ENCODE assay signal across 35 cellular contexts in genomic region chr19:35470128-35470527, GRCh38. TPM values are rescaled to one million over a fixed set of nuclear protein-coding genes. Genes with fewer than 3 reads are reported as not detected.
"Had no signal": no experiment of that assay in that cellular context is flagged by ENCODE, and none has a peak within 500 bp of the region (broad histone marks: within the 10 kb centered on the region; RNA-seq: fewer than 3 reads in every experiment).

No MANE protein-coding gene starts in this region.

- FAIRE-seq: colon, endometrium, islet of Langerhans had no signal

- H3K27me3 ChIP-seq: heart right ventricle, left lung, ovary, transverse colon, upper lobe of right lung, uterus had no signal

- H3K27ac Mint-ChIP-seq: dendritic cell treated with granulocyte-macrophage colony-stimulating factor and Interleukin-4, amounts not matched to agents 40 ng/mL and 50 ng/mL, for 4 days; naive thymus-derived CD4-positive, alpha-beta T cell; nephron progenitor cell; stimulated activated effector memory CD8-positive, alpha-beta T cell treated with anti-CD3 and anti-CD28 coated beads, Interleukin-12 subunit alpha, Interleukin-12 subunit beta, amount 100 ng/mL, for 72 hours had no signal

- DNase-seq: effector CD8-positive, alpha-beta T cell; erythroblast; esophagus squamous epithelium; foreskin melanocyte; glutamatergic neuron; heart right ventricle; hippocampal formation; left cardiac atrium; left lung; mesenchymal stem cell; midbrain; naive thymus-derived CD4-positive, alpha-beta T cell; nephron progenitor cell; occipital lobe; ovary; posterior cingulate gyrus; psoas muscle; right cardiac atrium; sigmoid colon; stimulated activated CD4-positive, alpha-beta T cell treated with anti-CD3 and anti-CD28 coated beads, Interleukin-2, amount 100 ng/mL, for 24 hours; stimulated activated CD4-positive, alpha-beta T cell treated with anti-CD3 and anti-CD28 coated beads, Interleukin-4, amount 100 ng/mL, for 24 hours; stimulated activated naive CD4-positive, alpha-beta T cell treated with Interleukin-2 at 50 U/mL for 16 hours; transverse colon; upper lobe of right lung; uterus had no signal

- H3K4me3 Mint-ChIP-seq: dendritic cell treated with granulocyte-macrophage colony-stimulating factor and Interleukin-4, amounts not matched to agents 40 ng/mL and 50 ng/mL, for 4 days; naive thymus-derived CD4-positive, alpha-beta T cell; nephron progenitor cell; stimulated activated effector memory CD8-positive, alpha-beta T cell treated with anti-CD3 and anti-CD28 coated beads, Interleukin-12 subunit alpha, Interleukin-12 subunit beta, amount 100 ng/mL, for 72 hours had no signal

- H3K9me3 Mint-ChIP-seq: dendritic cell treated with granulocyte-macrophage colony-stimulating factor and Interleukin-4, amounts not matched to agents 40 ng/mL and 50 ng/mL, for 4 days; naive thymus-derived CD4-positive, alpha-beta T cell; nephron progenitor cell; stimulated activated effector memory CD8-positive, alpha-beta T cell treated with anti-CD3 and anti-CD28 coated beads, Interleukin-12 subunit alpha, Interleukin-12 subunit beta, amount 100 ng/mL, for 72 hours had no signal

- H3K4me3 ChIP-seq: esophagus squamous epithelium, heart right ventricle, left lung, ovary, psoas muscle, sigmoid colon, transverse colon, upper lobe of right lung, uterus had no signal

- H3K4me1 ChIP-seq: psoas muscle, sigmoid colon, transverse colon, upper lobe of right lung, uterus had no signal

- H3K36me3 Mint-ChIP-seq: naive thymus-derived CD4-positive, alpha-beta T cell; stimulated activated effector memory CD8-positive, alpha-beta T cell treated with anti-CD3 and anti-CD28 coated beads, Interleukin-12 subunit alpha, Interleukin-12 subunit beta, amount 100 ng/mL, for 72 hours had no signal

- ATAC-seq: heart right ventricle; left cardiac atrium; left lung; naive thymus-derived CD4-positive, alpha-beta T cell; psoas muscle; right cardiac atrium; stimulated activated effector memory CD8-positive, alpha-beta T cell treated with anti-CD3 and anti-CD28 coated beads, Interleukin-12 subunit alpha, Interleukin-12 subunit beta, amount 100 ng/mL, for 72 hours; upper lobe of right lung had no signal

- H3K9me3 ChIP-seq: esophagus squamous epithelium, heart right ventricle, left lung, ovary, psoas muscle, sigmoid colon, transverse colon, upper lobe of right lung, uterus had no signal

- H3K36me3 ChIP-seq: esophagus squamous epithelium, heart right ventricle, left lung, ovary, sigmoid colon, transverse colon, upper lobe of right lung, uterus had no signal

- H3K27ac ChIP-seq: esophagus squamous epithelium, heart right ventricle, left lung, ovary, psoas muscle, sigmoid colon, transverse colon, upper lobe of right lung, uterus had no signal

RNA-seq across cellular contexts. Expression of gene KRTDAP, which starts 20.1 kb away (rescaled TPM):
- total RNA-seq: heart right ventricle; kidney epithelial cell; left cardiac atrium; left lung; lung microvascular endothelial cell; mucosa of gallbladder; naive thymus-derived CD4-positive, alpha-beta T cell; occipital lobe; psoas muscle; renal cortical epithelial cell; right cardiac atrium; sigmoid colon; skeletal muscle tissue; transverse colon; upper lobe of right lung; uterus had no signal
- polyA plus RNA-seq: heart right ventricle; naive thymus-derived CD4-positive, alpha-beta T cell; ovary; psoas muscle; sigmoid colon had no signal

RNA-seq across cellular contexts. Expression of gene FFAR2, which starts 22.1 kb away (rescaled TPM):
- total RNA-seq: kidney epithelial cell, lung microvascular endothelial cell, renal cortical epithelial cell had no signal
- polyA plus RNA-seq: naive thymus-derived CD4-positive, alpha-beta T cell had no signal

RNA-seq across cellular contexts. Expression of gene DMKN, which starts 43.3 kb away (rescaled TPM):
- total RNA-seq: lung microvascular endothelial cell, skeletal muscle tissue had no signal
- polyA plus RNA-seq: naive thymus-derived CD4-positive, alpha-beta T cell had no signal

RNA-seq across cellular contexts. Expression of gene SBSN, which starts 58.0 kb away (rescaled TPM):
- total RNA-seq: heart right ventricle; kidney epithelial cell; left cardiac atrium; lung microvascular endothelial cell; mucosa of gallbladder; naive thymus-derived CD4-positive, alpha-beta T cell; occipital lobe; ovary; psoas muscle; right cardiac atrium; sigmoid colon; skeletal muscle tissue; transverse colon; upper lobe of right lung had no signal
- polyA plus RNA-seq: naive thymus-derived CD4-positive, alpha-beta T cell; ovary; right cardiac atrium had no signal
